18 cellular contexts compared by ENCODE assay signal in genomic region chr2:17680119-17680518, GRCh38.
"Had no signal": no experiment of that assay in that cellular context is flagged by ENCODE, and none has a peak within 500 bp of the region (broad histone marks: within the 10 kb centered on the region; RNA-seq: fewer than 3 reads in every experiment).

No MANE protein-coding gene starts in this region.

- DNase-seq: activated CD4-positive, alpha-beta T cell treated with anti-CD3 and anti-CD28 coated beads, Interleukin-2, amount 50 U/mL, for 48 hours; activated naive CD4-positive, alpha-beta T cell treated with Interleukin-2 at 50 U/mL for 16 hours; activated naive CD8-positive, alpha-beta T cell treated with anti-CD3 and anti-CD28 coated beads, Interleukin-2, amount 50 U/mL, for 24 hours; caudate nucleus; esophagus squamous epithelium; head of caudate nucleus; left colon; lower lobe of right lung; naive B cell; stimulated activated CD4-positive, alpha-beta T cell treated with anti-CD3 and anti-CD28 coated beads, Interleukin-1b, Interleukin-23, amount 100 ng/mL, for 48 hours; stomach; testis; upper lobe of right lung; WERI-Rb-1 had no signal

- H3K27me3 Mint-ChIP-seq: activated naive CD8-positive, alpha-beta T cell treated with anti-CD3 and anti-CD28 coated beads, Interleukin-2, amount 50 U/mL, for 24 hours; activated T-helper 17 cell treated with anti-CD3 and anti-CD28 coated beads, Interleukin-2, amount 50 U/mL, for 72 hours; naive B cell had no signal

- H3K4me1 Mint-ChIP-seq: activated naive CD8-positive, alpha-beta T cell treated with anti-CD3 and anti-CD28 coated beads, Interleukin-2, amount 50 U/mL, for 24 hours; activated T-helper 17 cell treated with anti-CD3 and anti-CD28 coated beads, Interleukin-2, amount 50 U/mL, for 72 hours had no signal

- H3K9ac ChIP-seq: neural progenitor cell had no signal

- H3K27me3 ChIP-seq: esophagus squamous epithelium, neural progenitor cell, stomach, testis, upper lobe of right lung had no signal

- H3K4me2 ChIP-seq: neural progenitor cell had no signal

- H3K4me3 ChIP-seq: coronary artery, esophagus squamous epithelium, lower lobe of right lung, neural progenitor cell, stomach, testis, upper lobe of right lung had no signal

- H3K27ac Mint-ChIP-seq: activated naive CD8-positive, alpha-beta T cell treated with anti-CD3 and anti-CD28 coated beads, Interleukin-2, amount 50 U/mL, for 24 hours; activated T-helper 17 cell treated with anti-CD3 and anti-CD28 coated beads, Interleukin-2, amount 50 U/mL, for 72 hours; neural progenitor cell had no signal

- FAIRE-seq: frontal cortex had no signal

- H3K9me3 ChIP-seq: esophagus squamous epithelium, lower lobe of right lung, stomach, testis, upper lobe of right lung had no signal

- H3K4me3 Mint-ChIP-seq: activated naive CD8-positive, alpha-beta T cell treated with anti-CD3 and anti-CD28 coated beads, Interleukin-2, amount 50 U/mL, for 24 hours; activated T-helper 17 cell treated with anti-CD3 and anti-CD28 coated beads, Interleukin-2, amount 50 U/mL, for 72 hours; naive B cell; neural progenitor cell had no signal

- H3K4me1 ChIP-seq: esophagus squamous epithelium, lower lobe of right lung, neural progenitor cell, stomach, testis, upper lobe of right lung had no signal

- H2AFZ ChIP-seq: neural progenitor cell had no signal

- H3K27ac ChIP-seq: coronary artery, esophagus squamous epithelium, lower lobe of right lung, neural progenitor cell, stomach, testis, upper lobe of right lung, WERI-Rb-1 had no signal

- H3K9me3 Mint-ChIP-seq: activated naive CD8-positive, alpha-beta T cell treated with anti-CD3 and anti-CD28 coated beads, Interleukin-2, amount 50 U/mL, for 24 hours; activated T-helper 17 cell treated with anti-CD3 and anti-CD28 coated beads, Interleukin-2, amount 50 U/mL, for 72 hours; naive B cell; neural progenitor cell had no signal
